In genomic region chr17:83067071-83067717, GRCh38 we compare ENCODE assay signal across 21 cellular contexts. TPM values are rescaled to one million over a fixed set of nuclear protein-coding genes. Genes with fewer than 3 reads are reported as not detected.
A peak's percentile ranks its signal among the peaks of the same experiment; 100 is the strongest.
DNase-seq lines count a peak whose midpoint lies in the region; ATAC-seq and TF ChIP-seq lines count a peak whose summit lies in the region.
"Had no signal": no experiment of that assay in that cellular context is flagged by ENCODE, and none has a peak within 500 bp of the region (broad histone marks: within the 10 kb centered on the region; RNA-seq: fewer than 3 reads in every experiment).

No MANE protein-coding gene starts in this region.

- TF ChIP-seq CTCF in ovary (IDR thresholded peaks at IDR 0.05): no peak
- no peak for TF ChIP-seq CTCF in upper lobe of left lung (IDR thresholded peaks at IDR 0.05)

- CTCF ChIA-PET in activated CD4-positive, alpha-beta T cell treated with anti-CD3 and anti-CD28 coated beads for 36 hours (lab: Charles Lee): interaction anchor here (0.6 kb wide), 1 partner anchor 1420 kb away, joined by 3 read pairs; no protein-coding TSS in a partner anchor

- H3K4me3 ChIP-seq in ovary (no peak overlapping the region), upper lobe of left lung (no peak overlapping the region)
- H3K4me3 ChIP-seq: BLaER1, colonic mucosa, heart right ventricle had no signal

- POLR2A ChIA-PET in activated CD4-positive, alpha-beta T cell treated with anti-CD3 and anti-CD28 coated beads for 36 hours (lab: Charles Lee): no interaction called here

- peaks cover 2% of the 10 kb centered on the region for H3K27me3 Mint-ChIP-seq in activated CD4-positive, alpha-beta T cell treated with anti-CD3 and anti-CD28 coated beads for 36 hours
- H3K27me3 Mint-ChIP-seq: activated CD4-positive, alpha-beta T cell treated with anti-CD3 and anti-CD28 coated beads, Interleukin-2, amount 10 ng/mL, durations not matched to agents 24 days and 14 days had no signal

- WGBS in ovary, 3 donors: 87 to 88% (median 87%) methylated on average over 20 to 29 of the region's 29 CpGs
- 74 to 88% methylated on average over 15 to 25 of the region's 29 CpGs for WGBS in upper lobe of left lung, 2 donors

- H3K4me1 ChIP-seq in ovary (ENCODE audit: insufficient read depth) (peaks cover 3% of the 10 kb centered on the region), upper lobe of left lung (peaks cover 0 to 9% (median 2%) of the 10 kb centered on the region in 4 donors)
- H3K4me1 ChIP-seq: colonic mucosa had no signal

- H3K27me3 ChIP-seq in ovary (no peaks in the 10 kb centered on the region), upper lobe of left lung (no peaks in the 10 kb centered on the region)
- H3K27me3 ChIP-seq: BLaER1, colonic mucosa, heart right ventricle had no signal

- DNase-seq in activated CD4-positive, alpha-beta T cell treated with anti-CD3 and anti-CD28 coated beads for 36 hours: peak; percentile 3
- no peak for DNase-seq in activated CD4-positive, alpha-beta T cell treated with anti-CD3 and anti-CD28 coated beads for 4 hours
- DNase-seq in left cardiac atrium: peak; percentile 18
- DNase-seq in ovary: peak in 4 of 5 donors; percentile 13 to 33 (median 20)
- peak; percentile 18 to 69 for DNase-seq in upper lobe of left lung
- DNase-seq in SIG-M5 (lab: John Stamatoyannopoulos, UW): no peak
- DNase-seq: activated CD4-positive, alpha-beta T cell treated with anti-CD3 and anti-CD28 coated beads, Interleukin-2, amount 10 ng/mL, durations not matched to agents 24 days and 14 days; activated naive CD4-positive, alpha-beta T cell treated with anti-CD3 and anti-CD28 coated beads, Interleukin-2, amount 50 U/mL, for 16 hours; colonic mucosa; Karpas-422; mesendoderm; NCI-H1048; NCI-H1930; NCI-H446 treated with DMSO at 0.1 percent for 48 hours; NK-92 treated with Interleukin-12 subunit alpha and Interleukin-12 subunit beta, amount 100 ng/mL, for 24 hours; RPMI8226 had no signal

- intact Hi-C loops in activated CD4-positive, alpha-beta T cell treated with anti-CD3 and anti-CD28 coated beads for 36 hours (cut with DNase I, micrococcal nuclease): no loop called here
- intact Hi-C loops in left cardiac atrium (cut with DNase I): no loop called here
- intact Hi-C loops in ovary (cut with DNase I): no loop called here

- H3K9me3 ChIP-seq in ovary (no peaks in the 10 kb centered on the region), upper lobe of left lung (no peaks in the 10 kb centered on the region)
- H3K9me3 ChIP-seq: BLaER1, colonic mucosa, heart right ventricle had no signal

- no peak for ATAC-seq in activated CD4-positive, alpha-beta T cell treated with anti-CD3 and anti-CD28 coated beads for 36 hours
- ATAC-seq in left cardiac atrium (no peak), upper lobe of left lung (ENCODE audit: low FRiP score in 2 of 2) (no peak), HG03571 (IDR thresholded peaks at IDR 0.05; ENCODE audit: unreplicated experiment) (no peak), HG02763 (IDR thresholded peaks at IDR 0.05; ENCODE audit: unreplicated experiment) (no peak)
- ATAC-seq: heart right ventricle had no signal

- H3K9me3 Mint-ChIP-seq in activated CD4-positive, alpha-beta T cell treated with anti-CD3 and anti-CD28 coated beads for 36 hours (ENCODE audit: low read depth): no peaks in the 10 kb centered on the region
- H3K9me3 Mint-ChIP-seq: activated CD4-positive, alpha-beta T cell treated with anti-CD3 and anti-CD28 coated beads, Interleukin-2, amount 10 ng/mL, durations not matched to agents 24 days and 14 days; nephron had no signal

- H3K4me1 Mint-ChIP-seq in activated CD4-positive, alpha-beta T cell treated with anti-CD3 and anti-CD28 coated beads for 36 hours: peaks cover 27% of the 10 kb centered on the region

- H3K27ac ChIP-seq in ovary (no peak overlapping the region), upper lobe of left lung (no peak overlapping the region)
- H3K27ac ChIP-seq: BLaER1, colonic mucosa, heart right ventricle had no signal

- TF ChIP-seq EP300 in ovary (IDR thresholded peaks at IDR 0.05) (no peak), upper lobe of left lung (IDR thresholded peaks at IDR 0.05) (no peak)

- H3K36me3 Mint-ChIP-seq in activated CD4-positive, alpha-beta T cell treated with anti-CD3 and anti-CD28 coated beads for 36 hours (ENCODE audit: low read depth): no peaks in the 10 kb centered on the region

- no peak overlapping the region for H3K27ac Mint-ChIP-seq in activated CD4-positive, alpha-beta T cell treated with anti-CD3 and anti-CD28 coated beads for 36 hours

- TF ChIP-seq POLR2A in ovary (IDR thresholded peaks at IDR 0.05) (no peak), upper lobe of left lung (IDR thresholded peaks at IDR 0.05) (no peak)

- H3K4me3 Mint-ChIP-seq in activated CD4-positive, alpha-beta T cell treated with anti-CD3 and anti-CD28 coated beads for 36 hours: no peak overlapping the region
- H3K4me3 Mint-ChIP-seq: nephron had no signal

- no peaks in the 10 kb centered on the region for H3K36me3 ChIP-seq in ovary
- no peaks in the 10 kb centered on the region for H3K36me3 ChIP-seq in upper lobe of left lung
- H3K36me3 ChIP-seq: BLaER1, colonic mucosa, heart right ventricle had no signal

RNA-seq across cellular contexts. Expression of gene METRNL, which starts 12.2 kb away (rescaled TPM):
- 10 to 100 TPM; 22.4 to 26.3 TPM for total RNA-seq in activated CD4-positive, alpha-beta T cell treated with anti-CD3 and anti-CD28 coated beads for 36 hours
- total RNA-seq in left cardiac atrium (10 to 100 TPM; 50.4 to 84.4 TPM), ovary (10 to 100 TPM; 12.9 to 84.3 (median 29.7) TPM), upper lobe of left lung (100 to 1,000 TPM in 2 of 6 donors, 10 to 100 TPM in 4; 59.4 to 120 (median 76.4) TPM)
- polyA plus RNA-seq in ovary: 10 to 100 TPM in 1 of 2 donors, 1 to 10 TPM in 1; 4.3 to 29.4 TPM

Comparison
In these comparisons a context has a peak if more than half of its experiments do, and no peak if none do; other contexts are left out.
1. DNase-seq: peak in activated CD4-positive, alpha-beta T cell treated with anti-CD3 and anti-CD28 coated beads for 36 hours (single experiment), left cardiac atrium (single experiment), ovary (4 of 5) and upper lobe of left lung (2 of 2); none in activated CD4-positive, alpha-beta T cell treated with anti-CD3 and anti-CD28 coated beads for 4 hours (0 of 2) and SIG-M5 (single experiment).